In the genomic region with DNA sequence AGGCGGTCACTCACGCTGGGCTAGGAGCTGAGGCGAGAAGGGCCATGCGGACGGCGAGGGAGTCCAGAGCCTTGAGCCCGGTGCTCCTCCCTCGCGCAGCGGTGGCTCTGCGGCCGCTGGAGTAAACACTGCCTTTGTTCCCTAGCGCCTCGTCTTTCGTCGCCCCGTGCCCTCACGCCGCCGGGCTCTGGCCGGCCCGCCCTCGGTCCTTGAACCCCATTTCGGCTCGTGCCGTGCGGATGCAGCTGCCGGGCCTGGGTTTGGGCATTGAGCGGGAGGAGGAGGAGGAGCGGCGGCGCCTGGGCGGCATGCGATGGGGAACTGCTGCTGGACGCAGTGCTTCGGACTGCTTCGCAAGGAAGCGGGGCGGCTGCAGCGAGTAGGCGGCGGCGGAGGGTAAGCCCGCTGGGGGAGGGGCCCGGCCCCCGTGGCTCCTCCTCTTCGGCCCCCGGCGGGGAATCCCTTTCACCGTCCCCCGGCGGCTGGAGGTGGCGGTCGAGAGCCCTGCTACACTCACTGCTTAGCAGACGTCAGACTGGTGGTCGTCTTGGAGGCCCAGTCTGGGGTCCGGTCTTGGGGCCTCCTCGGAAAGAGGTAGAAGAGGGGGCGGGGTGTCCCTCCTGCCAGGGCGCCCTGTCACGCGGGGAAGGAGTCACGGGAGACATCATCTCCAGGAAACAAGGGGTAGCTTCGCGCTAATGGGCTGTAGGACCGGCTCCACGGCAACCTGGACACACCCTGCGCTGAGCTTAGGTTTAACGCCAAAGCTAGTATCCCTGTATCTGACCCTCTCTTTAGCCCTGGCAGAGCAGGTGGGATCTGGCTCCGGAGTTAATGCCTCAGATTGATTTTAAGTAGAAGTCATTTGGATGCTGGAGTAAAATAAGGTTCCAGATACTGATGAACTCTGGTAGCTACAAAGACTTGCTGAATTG, we compare ENCODE assay signal across 8 cellular contexts. TPM values are rescaled to one million over a fixed set of nuclear protein-coding genes. Genes with fewer than 3 reads are reported as not detected.
A peak's percentile ranks its signal among the peaks of the same experiment; 100 is the strongest.
DNase-seq lines count a peak whose midpoint lies in the region; ATAC-seq and TF ChIP-seq lines count a peak whose summit lies in the region.

Gene AP1AR, plus strand, starts transcription at position 9 of the 935 bp plus-strand sequence. Its CDS starts 305 bp downstream, at position 314.

- in situ Hi-C loops in HAP-1 (cut with MboI; ENCODE audit: low sequenced_read_pairs): no loop called here

- H3K36me3 Mint-ChIP-seq in activated naive CD4-positive, alpha-beta T cell treated with anti-CD3 and anti-CD28 coated beads, Interleukin-2, amount 50 U/mL, for 72 hours: peaks cover 0 to 5% of the 10 kb centered on the region in 2 donors

- TF ChIP-seq CTCF in ovary (IDR thresholded peaks at IDR 0.05): peak; percentile 24 to 51 (median 38)

- TF ChIP-seq EP300 in ovary (IDR thresholded peaks at IDR 0.05): no peak

- H3K27ac Mint-ChIP-seq in activated naive CD4-positive, alpha-beta T cell treated with anti-CD3 and anti-CD28 coated beads, Interleukin-2, amount 50 U/mL, for 72 hours: peak within 1 kb of the TSS; percentile 91 to 95

- intact Hi-C loops in ovary (cut with DNase I): loop anchor here in 2 of 4 donors (2.0 to 10.0 kb wide), 4 partner anchors 83 to 135 kb away; partner anchors contain the start of gene FAM241A (in 1 of the 2)

- H3K27ac ChIP-seq in ovary (peak within 1 kb of the TSS; percentile 92 to 93), thymus (ENCODE audit: low read depth) (peak within 1 kb of the TSS; percentile 98)

- no peaks in the 10 kb centered on the region for H3K9me3 ChIP-seq in HAP-1
- no peaks in the 10 kb centered on the region for H3K9me3 ChIP-seq in MG63
- no peaks in the 10 kb centered on the region for H3K9me3 ChIP-seq in ovary
- no peaks in the 10 kb centered on the region for H3K9me3 ChIP-seq in thymus (ENCODE audit: control insufficient read depth)

- H3K27me3 ChIP-seq in HAP-1 (ENCODE audit: low read depth): no peaks in the 10 kb centered on the region
- no peaks in the 10 kb centered on the region for H3K27me3 ChIP-seq in MG63
- H3K27me3 ChIP-seq in ovary: no peaks in the 10 kb centered on the region
- H3K27me3 ChIP-seq in thymus (ENCODE audit: control insufficient read depth, insufficient read depth): no peaks in the 10 kb centered on the region

- no peaks in the 10 kb centered on the region for H3K9me3 Mint-ChIP-seq in activated naive CD4-positive, alpha-beta T cell treated with anti-CD3 and anti-CD28 coated beads, Interleukin-2, amount 50 U/mL, for 72 hours

- TF ChIP-seq POLR2A in ovary (IDR thresholded peaks at IDR 0.05): peak; percentile 63

- 0 to 1% (median 0%) methylated on average over 41 to 70 of the region's 70 CpGs for WGBS in ovary, 3 donors
- WGBS in thymus: under 1% methylated on average over 70 of the region's 70 CpGs

- ATAC-seq in activated naive CD4-positive, alpha-beta T cell treated with anti-CD3 and anti-CD28 coated beads, Interleukin-2, amount 50 U/mL, for 72 hours: peak; percentile 61 to 65

- DNase-seq in HAP-1 (ENCODE audit: low spot score in 2 of 2) (peak; percentile 86 to 94), MG63 (peak; percentile 71), SKM-1 (lab: John Stamatoyannopoulos, UW; ENCODE audit: unreplicated experiment) (peak; percentile 44), glomerular visceral epithelial cell (ENCODE audit: extremely low spot score) (peak; percentile 84), ovary (peak; percentile 79 to 89 (median 88))
- DNase-seq in activated naive CD4-positive, alpha-beta T cell treated with anti-CD3 and anti-CD28 coated beads, Interleukin-2, amount 50 U/mL, for 72 hours (ENCODE audit: low spot score in 2 of 2): peak; percentile 79 to 85

- H3K4me3 ChIP-seq in GM08714 (ENCODE audit: low read length) (peak within 1 kb of the TSS; percentile 87), HAP-1 (peak within 1 kb of the TSS; percentile 94), MG63 (peak within 1 kb of the TSS; percentile 76), ovary (peak within 1 kb of the TSS; percentile 99), thymus (ENCODE audit: low read length) (peak within 1 kb of the TSS; percentile 81)

- H3K36me3 ChIP-seq in HAP-1 (replicated peaks) (no peaks in the 10 kb centered on the region), MG63 (no peaks in the 10 kb centered on the region), ovary (no peaks in the 10 kb centered on the region), thymus (ENCODE audit: control insufficient read depth, insufficient read depth) (no peaks in the 10 kb centered on the region)

- H3K4me1 ChIP-seq in HAP-1 (peaks cover 16% of the 10 kb centered on the region), ovary (ENCODE audit: insufficient read depth) (no peaks in the 10 kb centered on the region), thymus (ENCODE audit: control insufficient read depth, insufficient read depth, low read length) (peaks cover 3% of the 10 kb centered on the region)

RNA-seq across cellular contexts. Expression of gene AP1AR, which starts in this region (rescaled TPM):
- 17.5 and 23.9 TPM in 2 replicates for total RNA-seq in MG63 (2014; rRNA removed; shearing (Covaris generic); ENCODE audit: low replicate concordance)
- total RNA-seq in activated naive CD4-positive, alpha-beta T cell treated with anti-CD3 and anti-CD28 coated beads, Interleukin-2, amount 50 U/mL, for 72 hours: 10 to 100 TPM; 15.0 to 19.2 TPM
- 10 to 100 TPM; 16.5 to 27.0 (median 19.9) TPM for total RNA-seq in ovary
- polyA plus RNA-seq in ovary: 10 to 100 TPM in 1 of 2 donors, 1 to 10 TPM in 1; 9.1 to 12.1 TPM
- polyA plus RNA-seq in thymus: 21.1 TPM

Comparison
In these comparisons a context has a peak if more than half of its experiments do, and no peak if none do; other contexts are left out.
1. Peak in every context shown above with its lines: DNase-seq, ATAC-seq, H3K4me3 ChIP-seq and H3K27ac ChIP-seq.